8 cellular contexts compared by ENCODE assay signal in the genomic region with DNA sequence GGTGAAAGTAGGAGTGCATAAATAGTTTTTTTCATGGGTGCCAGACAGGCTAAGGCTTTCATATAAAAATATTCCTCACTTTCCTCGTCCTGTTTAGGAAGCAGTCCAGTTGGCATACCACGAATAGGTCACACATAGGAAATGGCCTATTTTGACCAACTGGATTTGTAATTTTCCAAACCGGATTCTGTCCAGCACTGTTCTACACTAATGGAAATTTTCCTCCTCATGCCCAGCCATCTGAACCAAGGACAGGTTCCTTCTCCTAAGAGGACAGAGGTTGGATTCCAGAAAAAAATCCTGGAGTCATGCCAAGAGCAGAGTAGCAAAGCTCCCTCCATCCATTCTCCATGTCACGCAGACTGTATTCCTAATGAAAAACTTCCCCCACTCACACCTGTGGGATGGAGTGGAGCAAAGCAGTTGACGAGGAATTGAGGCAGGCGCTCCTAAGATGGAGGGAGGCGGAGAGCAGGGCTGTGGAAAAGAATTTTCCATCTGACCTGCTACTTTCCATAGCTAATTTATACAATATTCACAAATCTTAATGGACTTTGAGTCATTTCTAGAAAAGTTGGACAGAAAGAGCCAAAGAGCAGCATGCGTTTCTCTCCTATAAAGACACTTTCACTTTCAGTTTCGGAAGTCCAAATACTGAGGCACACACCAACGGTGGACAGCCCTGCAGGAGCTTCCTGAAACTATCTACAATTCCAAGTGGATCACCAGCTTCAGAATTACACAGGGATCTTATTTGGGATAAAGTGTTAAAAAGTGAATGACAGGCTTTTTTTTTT. TPM values are rescaled to one million over a fixed set of nuclear protein-coding genes. Genes with fewer than 3 reads are reported as not detected.
A peak's percentile ranks its signal among the peaks of the same experiment; 100 is the strongest.
DNase-seq lines count a peak whose midpoint lies in the region; ATAC-seq, FAIRE-seq and TF ChIP-seq lines count a peak whose summit lies in the region.

No MANE protein-coding gene starts in this region.

- H3K27ac ChIP-seq in HepG2 (ENCODE audit: extremely low read length, insufficient read depth, low read length) (no peak overlapping the region), tibial nerve (peak overlapping the region; percentile 62 to 90 (median 72))

- H3K9me3 ChIP-seq in HepG2 (ENCODE audit: low read length) (no peaks in the 10 kb centered on the region), tibial nerve (no peaks in the 10 kb centered on the region)

- TF ChIP-seq POLR2A in HepG2 (IDR thresholded peaks at IDR 0.05; ENCODE audit: insufficient read depth in 1 of 2, low read depth in 2 of 2, low read length in 2 of 2) (no peak), tibial nerve (IDR thresholded peaks at IDR 0.05) (no peak)

- intact Hi-C loops in HepG2 (cut with micrococcal nuclease; ENCODE audit: unreplicated experiment), result no loop called here

- H3K4me1 ChIP-seq in HepG2 (ENCODE audit: insufficient read depth, low read length), result peaks cover 17% of the 10 kb centered on the region
- H3K4me1 ChIP-seq in tibial nerve, result peaks cover 0 to 85% (median 37%) of the 10 kb centered on the region in 4 donors

- H3K27ac Mint-ChIP-seq in activated T-cell treated with anti-CD3 and anti-CD28 coated beads, Interleukin-2, amount 50 U/mL, for 24 hours, result peak overlapping the region; percentile 71

- TF ChIP-seq CTCF in astrocyte of the cerebellum (IDR thresholded peaks at IDR 0.05; ENCODE audit: low read depth, low read length, missing control alignments), result no peak
- no peak for TF ChIP-seq CTCF in HepG2 (CRISPR knock-in tag; IDR thresholded peaks at IDR 0.05)
- TF ChIP-seq CTCF in tibial nerve (IDR thresholded peaks at IDR 0.05), result no peak

- no peak for TF ChIP-seq RAD21 in HepG2 (CRISPR knock-in tag; IDR thresholded peaks at IDR 0.05)

- BruUV-seq in HepG2 (replicated peaks; lab: Mats Ljungman, UMichigan), result TSS peak; percentile 34

- H3K27me3 ChIP-seq in HepG2 (ENCODE audit: control insufficient read depth in 1 of 2, insufficient read depth in 2 of 2, low read length in 2 of 2), result no peaks in the 10 kb centered on the region
- H3K27me3 ChIP-seq in tibial nerve, result no peaks in the 10 kb centered on the region

- no peak overlapping the region for H2AFZ ChIP-seq in HepG2 (ENCODE audit: low read length)

- no peak overlapping the region for H3K9ac ChIP-seq in HepG2 (ENCODE audit: insufficient read depth, low read depth, low read length)

- H3K36me3 Mint-ChIP-seq in activated T-cell treated with anti-CD3 and anti-CD28 coated beads, Interleukin-2, amount 50 U/mL, for 24 hours (ENCODE audit: low read depth), result peaks cover 35% of the 10 kb centered on the region

- CTCF ChIA-PET in HepG2 (lab: Yijun Ruan, JAX; ENCODE audit: low intra/inter-chr PET ratio, low total read pairs), result interaction anchor here (0.6 kb wide), 1 partner anchor 263 kb away, joined by 4 read pairs; no protein-coding TSS in a partner anchor

- H3K4me2 ChIP-seq in HepG2 (ENCODE audit: low read depth, low read length), result peak overlapping the region; percentile 30

- no peak for DNase-seq in activated T-cell treated with anti-CD3 and anti-CD28 coated beads, Interleukin-2, amount 50 U/mL, for 24 hours
- DNase-seq in activated T-cell treated with anti-CD3 and anti-CD28 coated beads, Interleukin-2, amount 50 U/mL, for 48 hours, result no peak
- DNase-seq in astrocyte of the cerebellum (ENCODE audit: low read depth), result peak; percentile 43
- DNase-seq in HepG2 (ENCODE audit: low spot score), result no peak
- no peak for DNase-seq in tibial nerve (ENCODE audit: low spot score in 2 of 2)
- no peak for DNase-seq in inferior parietal cortex (ENCODE audit: extremely low spot score)
- DNase-seq in NCI-H1417 treated with DMSO at 0.1 percent for 48 hours (lab: John Stamatoyannopoulos, UW), result no peak

- no peaks in the 10 kb centered on the region for H3K27me3 Mint-ChIP-seq in activated T-cell treated with anti-CD3 and anti-CD28 coated beads, Interleukin-2, amount 50 U/mL, for 24 hours

- peak overlapping the region; percentile 18 for H3K4me3 Mint-ChIP-seq in activated T-cell treated with anti-CD3 and anti-CD28 coated beads, Interleukin-2, amount 50 U/mL, for 24 hours

- 85% methylated on average over 10 of the region's 10 CpGs for WGBS in HepG2 (ENCODE audit: low lambda C conversion rate)
- WGBS in tibial nerve, 2 donors, result 31 to 35% methylated on average over 10 of the region's 10 CpGs

- H3K36me3 ChIP-seq in HepG2 (replicated peaks in 1 of 2; ENCODE audit: control insufficient read depth in 1 of 2, insufficient read depth in 2 of 2, low read length in 2 of 2), result no peaks in the 10 kb centered on the region; a peak in 2 of 5 replicates
- peaks cover 0 to 14% (median 0%) of the 10 kb centered on the region in 3 donors for H3K36me3 ChIP-seq in tibial nerve

- in situ Hi-C loops in astrocyte of the cerebellum (cut with HindIII; ENCODE audit: low sequenced_read_pairs), result no loop called here
- in situ Hi-C loops in HepG2 (cut with HindIII; ENCODE audit: extremely low pct_ligation_motif_present, low pct_unique_long_range_greater_than_20kb), result no loop called here

- 0 out of 2 replicates have a peak, but pooled peaks cover 1% of the 10 kb centered on the region for H4K20me1 ChIP-seq in HepG2 (ENCODE audit: insufficient read depth, low read length)

- H3K9me3 Mint-ChIP-seq in activated T-cell treated with anti-CD3 and anti-CD28 coated beads, Interleukin-2, amount 50 U/mL, for 24 hours, result no peaks in the 10 kb centered on the region

- POLR2A ChIA-PET in HepG2 (lab: Yijun Ruan, JAX), result no interaction called here

- H3K4me3 ChIP-seq in astrocyte of the cerebellum (ENCODE audit: low read depth, low read length) (no peak overlapping the region), HepG2 (replicated peaks in 1 of 3; ENCODE audit: insufficient read depth in 1 of 3, low read depth in 2 of 3, low read length in 3 of 3) (no peak overlapping the region), tibial nerve (peak overlapping the region; percentile 31 to 52 (median 39))

- peaks cover 30% of the 10 kb centered on the region for H3K4me1 Mint-ChIP-seq in activated T-cell treated with anti-CD3 and anti-CD28 coated beads, Interleukin-2, amount 50 U/mL, for 24 hours (ENCODE audit: low read depth)

- no peak for FAIRE-seq in HepG2 (lab: Jason Lieb, UNC)

- no peaks in the 10 kb centered on the region for H3K79me2 ChIP-seq in HepG2 (ENCODE audit: insufficient read depth, low read length)

- ATAC-seq in HepG2 (no peak), GM19023 (IDR thresholded peaks at IDR 0.05; ENCODE audit: unreplicated experiment) (no peak)

- TF ChIP-seq EP300 in HepG2 (IDR thresholded peaks at IDR 0.05; ENCODE audit: low read depth in 2 of 2, low read length in 2 of 2) (no peak; a peak in 1 of 4 replicates), HepG2 (CRISPR knock-in tag; IDR thresholded peaks at IDR 0.05; ENCODE audit: borderline replicate concordance) (no peak), tibial nerve (IDR thresholded peaks at IDR 0.05) (peak in 1 of 2 donors; percentile 52)

TF ChIP-seq in HepG2, 621 proteins besides CTCF, POLR2A, EP300 and RAD21 (continues in another document):
- TF ChIP-seq, protein P1, sequence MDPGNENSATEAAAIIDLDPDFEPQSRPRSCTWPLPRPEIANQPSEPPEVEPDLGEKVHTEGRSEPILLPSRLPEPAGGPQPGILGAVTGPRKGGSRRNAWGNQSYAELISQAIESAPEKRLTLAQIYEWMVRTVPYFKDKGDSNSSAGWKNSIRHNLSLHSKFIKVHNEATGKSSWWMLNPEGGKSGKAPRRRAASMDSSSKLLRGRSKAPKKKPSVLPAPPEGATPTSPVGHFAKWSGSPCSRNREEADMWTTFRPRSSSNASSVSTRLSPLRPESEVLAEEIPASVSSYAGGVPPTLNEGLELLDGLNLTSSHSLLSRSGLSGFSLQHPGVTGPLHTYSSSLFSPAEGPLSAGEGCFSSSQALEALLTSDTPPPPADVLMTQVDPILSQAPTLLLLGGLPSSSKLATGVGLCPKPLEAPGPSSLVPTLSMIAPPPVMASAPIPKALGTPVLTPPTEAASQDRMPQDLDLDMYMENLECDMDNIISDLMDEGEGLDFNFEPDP (CRISPR knock-in tag; conservative IDR thresholded peaks at IDR 0.05), result peak; percentile 91; the same call in 1 of the 2 replicates
- TF ChIP-seq SSRP1 (CRISPR knock-in tag; IDR thresholded peaks at IDR 0.05), result no peak
- TF ChIP-seq SALL1 (CRISPR knock-in tag; IDR thresholded peaks at IDR 0.05), result no peak
- 0 out of 2 replicates have a peak, but pooled peaks have one; percentile 36 for TF ChIP-seq NCOA1 (CRISPR knock-in tag; IDR thresholded peaks at IDR 0.05)
- no peak for TF ChIP-seq ZNF839 (CRISPR knock-in tag; IDR thresholded peaks at IDR 0.05; ENCODE audit: borderline replicate concordance)
- TF ChIP-seq ZNF431 (CRISPR knock-in tag; IDR thresholded peaks at IDR 0.05; ENCODE audit: borderline replicate concordance, low read depth), result no peak
- TF ChIP-seq ZSCAN25 (CRISPR knock-in tag; IDR thresholded peaks at IDR 0.05), result 0 out of 2 replicates have a peak, but pooled peaks have one; percentile 19
- TF ChIP-seq KDM3A (CRISPR knock-in tag; IDR thresholded peaks at IDR 0.05; ENCODE audit: low read depth), result no peak
- TF ChIP-seq MEF2D (CRISPR knock-in tag; IDR thresholded peaks at IDR 0.05), result no peak
- peak; percentile 7 for TF ChIP-seq TEAD3 (CRISPR knock-in tag; optimal IDR thresholded peaks at IDR 0.05; ENCODE audit: borderline replicate concordance)

RNA-seq across cellular contexts. Expression of gene PANK2, which starts 43.3 kb away (rescaled TPM):
- total RNA-seq in HepG2 (2016; rRNA removed; fragmentation: Illumina TruSeq; extraction: Trizol) (123 and 127 TPM in 2 replicates), tibial nerve (10 to 100 TPM; 58.2 to 79.7 (median 64.2) TPM)
- 91.5 and 107 TPM in 2 replicates for total RNA-seq in HepG2 (2016; cell fraction: cytosol; rRNA removed; fragmentation: Illumina TruSeq; extraction: Trizol; ENCODE audit: low read depth)
- total RNA-seq in HepG2 (2016; cell fraction: insoluble cytoplasmic fraction; rRNA removed; fragmentation: Illumina TruSeq; extraction: Trizol), result 126 TPM in 2 replicates
- total RNA-seq in HepG2 (2016; cell fraction: membrane; rRNA removed; fragmentation: Illumina TruSeq; extraction: Trizol), result 107 and 121 TPM in 2 replicates
- total RNA-seq in HepG2 (2016; cell fraction: nucleus; rRNA removed; fragmentation: Illumina TruSeq; extraction: Trizol), result 89.8 and 90.2 TPM in 2 replicates
- 31.2 and 39.2 TPM in 2 replicates for polyA plus RNA-seq in HepG2 (2011; rRNA removed)
- polyA plus RNA-seq in HepG2 (2011; cell fraction: cytosol; rRNA removed), result 23.0 and 31.7 TPM in 2 replicates
- polyA plus RNA-seq in HepG2 (2011; cell fraction: nucleus; rRNA removed), result 41.6 and 42.6 TPM in 2 replicates
- polyA plus RNA-seq in HepG2 (2012), result 57.3 and 61.8 TPM in 2 replicates
- polyA plus RNA-seq in HepG2 (2016; cell fraction: cytosol; fragmentation: Illumina TruSeq; extraction: Trizol; ENCODE audit: low read depth), result 37.8 and 43.1 TPM in 2 replicates
- 105 and 120 TPM in 2 replicates for polyA plus RNA-seq in HepG2 (2016; cell fraction: insoluble cytoplasmic fraction; fragmentation: Illumina TruSeq; extraction: Trizol; ENCODE audit: low read depth)
- 70.7 and 71.1 TPM in 2 replicates for polyA plus RNA-seq in HepG2 (2016; cell fraction: membrane; fragmentation: Illumina TruSeq; extraction: Trizol; ENCODE audit: low read depth)
- polyA plus RNA-seq in HepG2 (2016; cell fraction: nucleus; fragmentation: Illumina TruSeq; extraction: Trizol; ENCODE audit: insufficient read depth, low read depth), result 77.9 and 84.3 TPM in 2 replicates
- 24.2 and 40.6 TPM in 2 replicates for polyA minus RNA-seq in HepG2 (2011; rRNA and poly(A)+ RNA removed; ENCODE audit: low replicate concordance)
- 23.3 and 28.9 TPM in 2 replicates for polyA minus RNA-seq in HepG2 (2011; cell fraction: cytosol; rRNA and poly(A)+ RNA removed)
- 83.4 and 101 TPM in 2 replicates for polyA minus RNA-seq in HepG2 (2011; cell fraction: nucleus; rRNA and poly(A)+ RNA removed)

Comparison
In these comparisons a context has a peak if more than half of its experiments do, and no peak if none do; other contexts are left out.
1. H3K4me3 ChIP-seq: peak in tibial nerve (4 of 4); none in astrocyte of the cerebellum (single experiment) and HepG2 (0 of 3).